21 cellular contexts compared by ENCODE assay signal in genomic region chr1:33698316-33699035, GRCh38.
"Had no signal": no experiment of that assay in that cellular context is flagged by ENCODE, and none has a peak within 500 bp of the region (broad histone marks: within the 10 kb centered on the region; RNA-seq: fewer than 3 reads in every experiment).

No MANE protein-coding gene starts in this region.

- DNase-seq: dorsolateral prefrontal cortex; effector CD4-positive, alpha-beta T cell; endodermal cell; esophagus squamous epithelium; foreskin melanocyte; hypothalamus; immature natural killer cell; islet precursor cell; kidney glomerular epithelial cell; left ventricle myocardium superior; mesenchymal stem cell; mucosa of descending colon; naive B cell; right lobe of liver; small intestine; stimulated activated CD4-positive, alpha-beta T cell treated with anti-CD3 and anti-CD28 coated beads, Interleukin-15, amount 100 ng/mL, for 24 hours; stimulated activated CD4-positive, alpha-beta T cell treated with anti-CD3 and anti-CD28 coated beads, Interleukin-2, amount 100 ng/mL, for 48 hours; stimulated activated naive B cell treated with anti-CD40 and anti-IgM and Interleukin-4, amounts not matched to agents 10 μg/mL and 1 μg/mL and 100 μg/mL, for 72 hours; upper lobe of right lung; uterus had no signal

- ATAC-seq: left ventricle myocardium superior; mucosa of descending colon; natural killer cell treated with Interleukin-12 subunit alpha and Interleukin-12 subunit beta and Interleukin-15 and Interleukin-18, amount 100 ng/mL, for 72 hours; right lobe of liver; stimulated activated naive B cell treated with anti-CD40 and anti-IgM and Interleukin-4, amounts not matched to agents 10 μg/mL and 1 μg/mL and 100 μg/mL, for 72 hours; upper lobe of right lung had no signal
